10 cellular contexts compared by ENCODE assay signal in genomic region chr3:168093790-168094189, GRCh38. TPM values are rescaled to one million over a fixed set of nuclear protein-coding genes. Genes with fewer than 3 reads are reported as not detected.
A peak's percentile ranks its signal among the peaks of the same experiment; 100 is the strongest.
DNase-seq lines count a peak whose midpoint lies in the region; ATAC-seq and TF ChIP-seq lines count a peak whose summit lies in the region.
"Had no signal": no experiment of that assay in that cellular context is flagged by ENCODE, and none has a peak within 500 bp of the region (broad histone marks: within the 10 kb centered on the region; RNA-seq: fewer than 3 reads in every experiment).

No MANE protein-coding gene starts in this region.

- peaks cover 53% of the 10 kb centered on the region for H3K27me3 Mint-ChIP-seq in stimulated activated naive CD8-positive, alpha-beta T cell treated with anti-CD3 and anti-CD28 coated beads, Interleukin-15, Interleukin-2, amounts not matched to agents 100 ng/mL and 50 ng/mL, for 24 hours
- peaks cover 73% of the 10 kb centered on the region for H3K27me3 Mint-ChIP-seq in stimulated activated naive CD8-positive, alpha-beta T cell treated with anti-CD3 and anti-CD28 coated beads, Interleukin-15, amount 100 ng/mL, for 72 hours

- H3K36me3 ChIP-seq in mucosa of rectum (ENCODE audit: control insufficient read depth in 2 of 2, insufficient read depth in 2 of 2, low read length in 2 of 2) (no peaks in the 10 kb centered on the region), aorta (ENCODE audit: control insufficient read depth in 1 of 2, insufficient read depth in 2 of 2, low read length in 1 of 2) (no peaks in the 10 kb centered on the region)

- 13 to 20% methylated on average over 3 of the region's 3 CpGs for WGBS in aorta, 2 donors

- H3K4me3 ChIP-seq in choroid plexus epithelial cell (ENCODE audit: low read depth, low read length) (peak overlapping the region; percentile 93), mucosa of rectum (ENCODE audit: low read length in 2 of 2) (peak overlapping the region; percentile 79 to 94), aorta (ENCODE audit: low read length in 2 of 2) (peak overlapping the region; percentile 57 to 61)

- no peak overlapping the region for H3K27ac Mint-ChIP-seq in stimulated activated naive CD8-positive, alpha-beta T cell treated with anti-CD3 and anti-CD28 coated beads, Interleukin-15, Interleukin-2, amounts not matched to agents 100 ng/mL and 50 ng/mL, for 24 hours
- no peak overlapping the region for H3K27ac Mint-ChIP-seq in stimulated activated naive CD8-positive, alpha-beta T cell treated with anti-CD3 and anti-CD28 coated beads, Interleukin-15, amount 100 ng/mL, for 72 hours
- H3K27ac Mint-ChIP-seq: activated CD4-positive, alpha-beta T cell treated with anti-CD3 and anti-CD28 coated beads, Interleukin-2, amount 10 ng/mL, durations not matched to agents 7 days and 5 days; CD8-positive, alpha-beta T cell had no signal

- H3K4me3 Mint-ChIP-seq in stimulated activated naive CD8-positive, alpha-beta T cell treated with anti-CD3 and anti-CD28 coated beads, Interleukin-15, Interleukin-2, amounts not matched to agents 100 ng/mL and 50 ng/mL, for 24 hours, result peak overlapping the region; percentile 14
- peak overlapping the region in 1 of 2 donors; percentile 19 for H3K4me3 Mint-ChIP-seq in stimulated activated naive CD8-positive, alpha-beta T cell treated with anti-CD3 and anti-CD28 coated beads, Interleukin-15, amount 100 ng/mL, for 72 hours

- H3K4me1 ChIP-seq in mucosa of rectum (ENCODE audit: control insufficient read depth in 2 of 2, insufficient read depth in 2 of 2, low read length in 2 of 2) (peaks cover 23 to 60% of the 10 kb centered on the region in 2 donors), aorta (ENCODE audit: control insufficient read depth in 1 of 2, insufficient read depth in 2 of 2, low read length in 2 of 2) (peaks cover 0 to 8% of the 10 kb centered on the region in 2 donors)

- peak overlapping the region in 1 of 2 donors; percentile 37 for H3K9ac ChIP-seq in mucosa of rectum (ENCODE audit: low read depth in 1 of 2, low read length in 2 of 2)

- ATAC-seq in stimulated activated naive CD8-positive, alpha-beta T cell treated with anti-CD3 and anti-CD28 coated beads, Interleukin-15, amount 100 ng/mL, for 72 hours, result no peak
- ATAC-seq in aorta (ENCODE audit: low FRiP score) (no peak), HG03439 (IDR thresholded peaks at IDR 0.05; ENCODE audit: unreplicated experiment) (no peak), HG02884 (IDR thresholded peaks at IDR 0.05; ENCODE audit: unreplicated experiment) (no peak)
- ATAC-seq: CD8-positive, alpha-beta T cell had no signal

- no peaks in the 10 kb centered on the region for H3K36me3 Mint-ChIP-seq in stimulated activated naive CD8-positive, alpha-beta T cell treated with anti-CD3 and anti-CD28 coated beads, Interleukin-15, Interleukin-2, amounts not matched to agents 100 ng/mL and 50 ng/mL, for 24 hours (ENCODE audit: low read depth)
- H3K36me3 Mint-ChIP-seq: CD8-positive, alpha-beta T cell had no signal

- H3K4me1 Mint-ChIP-seq in stimulated activated naive CD8-positive, alpha-beta T cell treated with anti-CD3 and anti-CD28 coated beads, Interleukin-15, Interleukin-2, amounts not matched to agents 100 ng/mL and 50 ng/mL, for 24 hours (ENCODE audit: low read depth), result peaks cover 31% of the 10 kb centered on the region
- H3K4me1 Mint-ChIP-seq in stimulated activated naive CD8-positive, alpha-beta T cell treated with anti-CD3 and anti-CD28 coated beads, Interleukin-15, amount 100 ng/mL, for 72 hours, result peaks cover 8% of the 10 kb centered on the region

- H3K27ac ChIP-seq in mucosa of rectum (ENCODE audit: low read depth in 2 of 2, low read length in 2 of 2) (no peak overlapping the region), aorta (ENCODE audit: low read depth in 1 of 2, low read length in 2 of 2) (no peak overlapping the region)

- intact Hi-C loops in aorta (cut with DNase I), result loop anchor here in 1 of 2 donors (10.0 kb wide), 1 partner anchor 1671 kb away; the partner anchor contains the start of genes ACTRT3 and TERC

- H3K27me3 ChIP-seq in mucosa of rectum (ENCODE audit: control insufficient read depth in 2 of 2, insufficient read depth in 2 of 2, low read length in 2 of 2), result no peaks in the 10 kb centered on the region
- H3K27me3 ChIP-seq in aorta (ENCODE audit: control insufficient read depth in 1 of 2, insufficient read depth in 2 of 2, low read length in 1 of 2), result no peaks in the 10 kb centered on the region

- TF ChIP-seq CTCF in choroid plexus epithelial cell (conservative IDR thresholded peaks at IDR 0.05; ENCODE audit: low read depth, low read length), result no peak

- H3K9me3 Mint-ChIP-seq in stimulated activated naive CD8-positive, alpha-beta T cell treated with anti-CD3 and anti-CD28 coated beads, Interleukin-15, Interleukin-2, amounts not matched to agents 100 ng/mL and 50 ng/mL, for 24 hours, result no peaks in the 10 kb centered on the region
- no peaks in the 10 kb centered on the region for H3K9me3 Mint-ChIP-seq in stimulated activated naive CD8-positive, alpha-beta T cell treated with anti-CD3 and anti-CD28 coated beads, Interleukin-15, amount 100 ng/mL, for 72 hours
- H3K9me3 Mint-ChIP-seq: activated CD4-positive, alpha-beta T cell treated with anti-CD3 and anti-CD28 coated beads, Interleukin-2, amount 10 ng/mL, durations not matched to agents 7 days and 5 days; CD8-positive, alpha-beta T cell had no signal

- no peak for DNase-seq in stimulated activated naive CD8-positive, alpha-beta T cell treated with anti-CD3 and anti-CD28 coated beads, Interleukin-15, amount 100 ng/mL, for 72 hours
- DNase-seq in choroid plexus epithelial cell (ENCODE audit: low read depth) (no peak), aorta (no peak), NCI-H146 (lab: John Stamatoyannopoulos, UW) (no peak)
- DNase-seq: activated CD4-positive, alpha-beta T cell treated with anti-CD3 and anti-CD28 coated beads, Interleukin-2, amount 10 ng/mL, durations not matched to agents 7 days and 5 days; CD8-positive, alpha-beta T cell had no signal

- H3K9me3 ChIP-seq in mucosa of rectum (ENCODE audit: control insufficient read depth in 2 of 2, low read length in 2 of 2), result no peaks in the 10 kb centered on the region
- no peaks in the 10 kb centered on the region for H3K9me3 ChIP-seq in aorta (ENCODE audit: control insufficient read depth, low read length)

RNA-seq across cellular contexts. Expression of gene GOLIM4, which starts 1.9 kb away (rescaled TPM):
- 10 to 100 TPM; 44.6 to 48.8 TPM for total RNA-seq in aorta
- polyA plus RNA-seq in aorta, result 10 to 100 TPM; 20.5 to 21.2 TPM
